10 cellular contexts compared by ENCODE assay signal in genomic region chr17:40103082-40103741, GRCh38. TPM values are rescaled to one million over a fixed set of nuclear protein-coding genes. Genes with fewer than 3 reads are reported as not detected.
A peak's percentile ranks its signal among the peaks of the same experiment; 100 is the strongest.
DNase-seq lines count a peak whose midpoint lies in the region; ATAC-seq lines count a peak whose summit lies in the region.
"Had no signal": no experiment of that assay in that cellular context is flagged by ENCODE, and none has a peak within 500 bp of the region (broad histone marks: within the 10 kb centered on the region; RNA-seq: fewer than 3 reads in every experiment).

No MANE protein-coding gene starts in this region.

- peaks cover 2% of the 10 kb centered on the region for H3K36me3 Mint-ChIP-seq in T-helper 17 cell (ENCODE audit: low read depth)

- H3K9me3 Mint-ChIP-seq in stimulated activated naive CD8-positive, alpha-beta T cell treated with anti-CD3 and anti-CD28 coated beads, Interleukin-15, amount 100 ng/mL, for 72 hours = no peaks in the 10 kb centered on the region
- H3K9me3 Mint-ChIP-seq: activated B cell treated with CpG ODN at 0.5 μM for 24 hours had no signal

- ATAC-seq in T-helper 17 cell (no peak), left colon (peak; percentile 1), HG03108 (IDR thresholded peaks at IDR 0.05; ENCODE audit: unreplicated experiment) (no peak)
- no peak for ATAC-seq in stimulated activated naive CD8-positive, alpha-beta T cell treated with anti-CD3 and anti-CD28 coated beads, Interleukin-15, amount 100 ng/mL, for 72 hours

- peak overlapping the region; percentile 100 for H3K27ac Mint-ChIP-seq in T-helper 17 cell
- no peak overlapping the region for H3K27ac Mint-ChIP-seq in stimulated activated naive CD8-positive, alpha-beta T cell treated with anti-CD3 and anti-CD28 coated beads, Interleukin-15, amount 100 ng/mL, for 72 hours
- H3K27ac Mint-ChIP-seq: activated B cell treated with CpG ODN at 0.5 μM for 24 hours had no signal

- intact Hi-C loops in left colon (cut with DNase I, micrococcal nuclease) = no loop called here

- H3K4me1 Mint-ChIP-seq in T-helper 17 cell = peaks cover 79% of the 10 kb centered on the region
- H3K4me1 Mint-ChIP-seq in stimulated activated naive CD8-positive, alpha-beta T cell treated with anti-CD3 and anti-CD28 coated beads, Interleukin-15, amount 100 ng/mL, for 72 hours = peaks cover 98% of the 10 kb centered on the region

- DNase-seq in HT-29 (ENCODE audit: low spot score) (peak; percentile 51), T-helper 17 cell (no peak), left colon (peak in 1 of 2 donors; percentile 50), retina (no peak), dermis blood vessel endothelial cell (no peak)
- no peak for DNase-seq in stimulated activated naive CD8-positive, alpha-beta T cell treated with anti-CD3 and anti-CD28 coated beads, Interleukin-15, amount 100 ng/mL, for 72 hours
- DNase-seq: activated B cell treated with CpG ODN at 0.5 μM for 24 hours, foreskin fibroblast, MG63 had no signal

- peak overlapping the region; percentile 66 for H3K4me3 Mint-ChIP-seq in T-helper 17 cell
- H3K4me3 Mint-ChIP-seq in stimulated activated naive CD8-positive, alpha-beta T cell treated with anti-CD3 and anti-CD28 coated beads, Interleukin-15, amount 100 ng/mL, for 72 hours = peak overlapping the region; percentile 40 to 41
- H3K4me3 Mint-ChIP-seq: activated B cell treated with CpG ODN at 0.5 μM for 24 hours had no signal

- H3K27me3 Mint-ChIP-seq in T-helper 17 cell = no peaks in the 10 kb centered on the region
- H3K27me3 Mint-ChIP-seq in stimulated activated naive CD8-positive, alpha-beta T cell treated with anti-CD3 and anti-CD28 coated beads, Interleukin-15, amount 100 ng/mL, for 72 hours = no peaks in the 10 kb centered on the region
- H3K27me3 Mint-ChIP-seq: activated B cell treated with CpG ODN at 0.5 μM for 24 hours had no signal

- H3K9me3 ChIP-seq in T-helper 17 cell (ENCODE audit: control insufficient read depth, low read length, poor library complexity, severe bottlenecking) = no peaks in the 10 kb centered on the region
- H3K9me3 ChIP-seq: MG63 had no signal

RNA-seq across cellular contexts. Expression of gene NR1D1, which starts 2.8 kb away (rescaled TPM):
- 22.6 and 25.7 TPM in 2 replicates for total RNA-seq in HT-29 (2014; rRNA removed; shearing (Covaris generic))
- 100 to 1,000 TPM; 102 to 145 TPM for total RNA-seq in T-helper 17 cell
- 10 to 100 TPM; 16.9 to 19.8 TPM for total RNA-seq in left colon
- total RNA-seq in dermis blood vessel endothelial cell = 1.7 and 2.3 TPM in 2 replicates

RNA-seq across cellular contexts. Expression of gene MSL1, which starts 18.6 kb away (rescaled TPM):
- 44.1 and 47.1 TPM in 2 replicates for total RNA-seq in HT-29 (2014; rRNA removed; shearing (Covaris generic))
- total RNA-seq in T-helper 17 cell (100 to 1,000 TPM; 101 to 106 TPM), left colon (10 to 100 TPM; 77.4 to 82.0 TPM), dermis blood vessel endothelial cell (50.2 and 54.1 TPM in 2 replicates)

RNA-seq across cellular contexts. Expression of gene CASC3, which starts 37.1 kb away (rescaled TPM):
- 22.9 and 33.3 TPM in 2 replicates for total RNA-seq in HT-29 (2014; rRNA removed; shearing (Covaris generic))
- total RNA-seq in T-helper 17 cell = 100 to 1,000 TPM; 168 to 176 TPM
- total RNA-seq in left colon = 10 to 100 TPM; 56.2 to 58.9 TPM
- 26.4 and 31.6 TPM in 2 replicates for total RNA-seq in dermis blood vessel endothelial cell

RNA-seq across cellular contexts. Expression of gene THRA, which starts 40.4 kb away (rescaled TPM):
- 31.1 and 33.2 TPM in 2 replicates for total RNA-seq in HT-29 (2014; rRNA removed; shearing (Covaris generic))
- total RNA-seq in T-helper 17 cell (10 to 100 TPM; 29.8 to 32.2 TPM), left colon (10 to 100 TPM; 48.4 to 56.3 TPM), dermis blood vessel endothelial cell (32.5 and 58.2 TPM in 2 replicates)

RNA-seq across cellular contexts. Expression of gene MED24, which starts 49.0 kb away (rescaled TPM):
- total RNA-seq in HT-29 (2014; rRNA removed; shearing (Covaris generic)) = 56.3 and 56.6 TPM in 2 replicates
- 10 to 100 TPM; 73.7 to 77.5 TPM for total RNA-seq in T-helper 17 cell
- 100 to 1,000 TPM in 1 of 2 donors, 10 to 100 TPM in 1; 63.4 to 108 TPM for total RNA-seq in left colon
- 52.2 and 77.4 TPM in 2 replicates for total RNA-seq in dermis blood vessel endothelial cell
